8 cellular contexts compared by ENCODE assay signal in the genomic region with DNA sequence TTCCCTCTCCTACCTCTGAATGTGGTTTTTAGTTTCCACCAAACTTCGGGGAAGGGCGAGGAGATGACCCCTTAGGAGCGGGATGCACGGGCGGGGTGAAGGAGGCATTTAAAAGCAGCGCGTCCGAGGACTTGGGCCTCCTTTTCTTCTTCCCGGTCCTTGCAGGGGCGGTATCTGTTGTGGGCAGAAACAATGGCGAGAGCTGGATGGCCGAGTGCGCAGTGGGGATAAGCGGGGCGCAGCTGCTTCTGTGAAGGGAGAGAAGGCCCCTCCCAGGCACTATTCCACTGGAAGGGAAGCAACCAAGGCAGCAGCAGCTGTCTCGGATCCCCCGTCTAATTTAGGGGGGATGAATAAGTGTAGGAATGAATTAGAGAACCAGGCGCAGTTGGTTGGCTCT. TPM values are rescaled to one million over a fixed set of nuclear protein-coding genes. Genes with fewer than 3 reads are reported as not detected.
DNase-seq lines count a peak whose midpoint lies in the region; ATAC-seq, FAIRE-seq and TF ChIP-seq lines count a peak whose summit lies in the region.

No MANE protein-coding gene starts in this region.

- TF ChIP-seq CTCF in A549 (IDR thresholded peaks at IDR 0.05) (no peak), GM12875 (IDR thresholded peaks at IDR 0.05; ENCODE audit: borderline replicate concordance, insufficient read depth, low read depth, low read length) (no peak), fibroblast of villous mesenchyme (IDR thresholded peaks at IDR 0.05; ENCODE audit: insufficient read depth, low read depth, low read length) (no peak), nephron (IDR thresholded peaks at IDR 0.05; ENCODE audit: unreplicated experiment in 3 of 3) (no peak)

- peak; percentile 32 to 58; a peak in 4 of 6 replicates for ATAC-seq in A549
- ATAC-seq in GM19397 (IDR thresholded peaks at IDR 0.05; ENCODE audit: unreplicated experiment) = no peak

- CTCF ChIA-PET in A549 (lab: Yijun Ruan, JAX) = interaction anchor here (2.1 kb wide), 1 partner anchor 17 kb away, joined by 6 read pairs; no protein-coding TSS in a partner anchor

- H3K4me3 Mint-ChIP-seq in nephron = peak overlapping the region; percentile 96 to 100 (median 97)

- peak overlapping the region; percentile 90 to 98 for H3K27ac ChIP-seq in A549

- peaks cover 25% of the 10 kb centered on the region for H3K36me3 Mint-ChIP-seq in nephron (ENCODE audit: low read depth)

- H3K9me3 Mint-ChIP-seq in nephron = no peaks in the 10 kb centered on the region

- POLR2A ChIA-PET in A549 (lab: Yijun Ruan, JAX) = no interaction called here

- peak overlapping the region; percentile 100 for H3K27ac Mint-ChIP-seq in nephron

- H3K27me3 Mint-ChIP-seq in nephron (ENCODE audit: low read depth) = no peaks in the 10 kb centered on the region

- H3K4me3 ChIP-seq in A549 = peak overlapping the region; percentile 97
- H3K4me3 ChIP-seq in GM12875 (ENCODE audit: low read depth, low read length) = peak overlapping the region; percentile 99
- H3K4me3 ChIP-seq in fibroblast of villous mesenchyme (ENCODE audit: low read depth, low read length) = peak overlapping the region; percentile 89

- TF ChIP-seq EP300 in A549 (IDR thresholded peaks at IDR 0.05) = no peak

- no peak for FAIRE-seq in A549 (lab: Jason Lieb, UNC)
- FAIRE-seq in urothelium cell line (lab: Jason Lieb, UNC) = no peak

- peak overlapping the region; percentile 87 for H3K4me2 ChIP-seq in A549

- DNase-seq in A549 (ENCODE audit: low read depth in 1 of 2, low spot score in 1 of 2) (peak; percentile 8 to 12), NCI-H226 (peak; percentile 19), fibroblast of villous mesenchyme (ENCODE audit: low read depth) (peak; percentile 67), urothelium cell line (ENCODE audit: low spot score) (peak; percentile 19)
- DNase-seq in activated effector memory CD4-positive, alpha-beta T cell treated with Interleukin-2 at 50 U/mL for 16 hours = peak; percentile 7

- H3K4me1 Mint-ChIP-seq in nephron = peaks cover 42% of the 10 kb centered on the region

- WGBS in A549 (ENCODE audit: missing lambda C conversion rate) = 2% methylated on average over 16 of the region's 18 CpGs

- no peaks in the 10 kb centered on the region for H3K9me3 ChIP-seq in A549

- no peak for TF ChIP-seq RAD21 in A549 (conservative IDR thresholded peaks at IDR 0.05 in 1 of 2, IDR thresholded peaks at IDR 0.05 in 1 of 2)

- peaks cover 25% of the 10 kb centered on the region for H3K4me1 ChIP-seq in A549

- no peak for TF ChIP-seq POLR2A in A549 (IDR thresholded peaks at IDR 0.05; ENCODE audit: low read length)

TF ChIP-seq in A549, 52 proteins besides CTCF, POLR2A, EP300 and RAD21:
- TF ChIP-seq ZNF302 (CRISPR knock-in tag; IDR thresholded peaks at IDR 0.05) (no peak), RFX5 (IDR thresholded peaks at IDR 0.05) (no peak), CBX8 (IDR thresholded peaks at IDR 0.05) (no peak), MYC (IDR thresholded peaks at IDR 0.05; ENCODE audit: borderline replicate concordance, low read length) (no peak), NR3C1 (IDR thresholded peaks at IDR 0.05) (no peak), ZSCAN20 (CRISPR knock-in tag; IDR thresholded peaks at IDR 0.05) (no peak), JUN (IDR thresholded peaks at IDR 0.05) (no peak), TP53 (CRISPR knock-in tag; IDR thresholded peaks at IDR 0.05) (no peak), SMC3 (IDR thresholded peaks at IDR 0.05) (no peak), RCOR1 (IDR thresholded peaks at IDR 0.05; ENCODE audit: low read depth, low read length) (no peak), NPAS2 (CRISPR knock-in tag; IDR thresholded peaks at IDR 0.05; ENCODE audit: borderline replicate concordance) (no peak)
- TF ChIP-seq, protein P1, sequence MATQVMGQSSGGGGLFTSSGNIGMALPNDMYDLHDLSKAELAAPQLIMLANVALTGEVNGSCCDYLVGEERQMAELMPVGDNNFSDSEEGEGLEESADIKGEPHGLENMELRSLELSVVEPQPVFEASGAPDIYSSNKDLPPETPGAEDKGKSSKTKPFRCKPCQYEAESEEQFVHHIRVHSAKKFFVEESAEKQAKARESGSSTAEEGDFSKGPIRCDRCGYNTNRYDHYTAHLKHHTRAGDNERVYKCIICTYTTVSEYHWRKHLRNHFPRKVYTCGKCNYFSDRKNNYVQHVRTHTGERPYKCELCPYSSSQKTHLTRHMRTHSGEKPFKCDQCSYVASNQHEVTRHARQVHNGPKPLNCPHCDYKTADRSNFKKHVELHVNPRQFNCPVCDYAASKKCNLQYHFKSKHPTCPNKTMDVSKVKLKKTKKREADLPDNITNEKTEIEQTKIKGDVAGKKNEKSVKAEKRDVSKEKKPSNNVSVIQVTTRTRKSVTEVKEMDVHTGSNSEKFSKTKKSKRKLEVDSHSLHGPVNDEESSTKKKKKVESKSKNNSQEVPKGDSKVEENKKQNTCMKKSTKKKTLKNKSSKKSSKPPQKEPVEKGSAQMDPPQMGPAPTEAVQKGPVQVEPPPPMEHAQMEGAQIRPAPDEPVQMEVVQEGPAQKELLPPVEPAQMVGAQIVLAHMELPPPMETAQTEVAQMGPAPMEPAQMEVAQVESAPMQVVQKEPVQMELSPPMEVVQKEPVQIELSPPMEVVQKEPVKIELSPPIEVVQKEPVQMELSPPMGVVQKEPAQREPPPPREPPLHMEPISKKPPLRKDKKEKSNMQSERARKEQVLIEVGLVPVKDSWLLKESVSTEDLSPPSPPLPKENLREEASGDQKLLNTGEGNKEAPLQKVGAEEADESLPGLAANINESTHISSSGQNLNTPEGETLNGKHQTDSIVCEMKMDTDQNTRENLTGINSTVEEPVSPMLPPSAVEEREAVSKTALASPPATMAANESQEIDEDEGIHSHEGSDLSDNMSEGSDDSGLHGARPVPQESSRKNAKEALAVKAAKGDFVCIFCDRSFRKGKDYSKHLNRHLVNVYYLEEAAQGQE (IDR thresholded peaks at IDR 0.05) = no peak
- TF ChIP-seq, protein P2, sequence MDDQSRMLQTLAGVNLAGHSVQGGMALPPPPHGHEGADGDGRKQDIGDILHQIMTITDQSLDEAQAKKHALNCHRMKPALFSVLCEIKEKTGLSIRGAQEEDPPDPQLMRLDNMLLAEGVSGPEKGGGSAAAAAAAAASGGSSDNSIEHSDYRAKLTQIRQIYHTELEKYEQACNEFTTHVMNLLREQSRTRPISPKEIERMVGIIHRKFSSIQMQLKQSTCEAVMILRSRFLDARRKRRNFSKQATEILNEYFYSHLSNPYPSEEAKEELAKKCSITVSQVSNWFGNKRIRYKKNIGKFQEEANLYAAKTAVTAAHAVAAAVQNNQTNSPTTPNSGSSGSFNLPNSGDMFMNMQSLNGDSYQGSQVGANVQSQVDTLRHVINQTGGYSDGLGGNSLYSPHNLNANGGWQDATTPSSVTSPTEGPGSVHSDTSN (IDR thresholded peaks at IDR 0.05) = no peak

RNA-seq across cellular contexts. Expression of a gene that starts 0.9 kb away (rescaled TPM):
- polyA plus RNA-seq in A549 (2011; rRNA removed) = 19.2 and 22.2 TPM in 2 replicates
- 5.5 and 5.7 TPM in 2 replicates for polyA plus RNA-seq in A549 (2012; cell fraction: cytosol; rRNA removed)
- polyA plus RNA-seq in A549 (2012; cell fraction: nucleus; rRNA removed) = 6.6 and 7.0 TPM in 2 replicates
- 30.2 to 35.1 TPM (median 33.4 TPM) in 3 replicates for polyA plus RNA-seq in A549 (2017; fragmentation: RNase III; extraction: RNeasy Plus Mini Kit Qiagen cat#74134 plus additional on column Dnase treatment)
- polyA minus RNA-seq in A549 (2011; rRNA and poly(A)+ RNA removed) = 13.3 and 13.9 TPM in 2 replicates
- 50.6 and 73.8 TPM in 2 replicates for total RNA-seq in fibroblast of villous mesenchyme

Comparison
In these comparisons a context has a peak if more than half of its experiments do, and no peak if none do; other contexts are left out.
1. DNase-seq: peak in every context shown above with its lines; median percentile 67 in fibroblast of villous mesenchyme; 19 in NCI-H226; 19 in urothelium cell line; 10 in A549; 7 in activated effector memory CD4-positive, alpha-beta T cell treated with Interleukin-2 at 50 U/mL for 16 hours.